ENCODE assay signal across 1 cellular context in the genomic region with DNA sequence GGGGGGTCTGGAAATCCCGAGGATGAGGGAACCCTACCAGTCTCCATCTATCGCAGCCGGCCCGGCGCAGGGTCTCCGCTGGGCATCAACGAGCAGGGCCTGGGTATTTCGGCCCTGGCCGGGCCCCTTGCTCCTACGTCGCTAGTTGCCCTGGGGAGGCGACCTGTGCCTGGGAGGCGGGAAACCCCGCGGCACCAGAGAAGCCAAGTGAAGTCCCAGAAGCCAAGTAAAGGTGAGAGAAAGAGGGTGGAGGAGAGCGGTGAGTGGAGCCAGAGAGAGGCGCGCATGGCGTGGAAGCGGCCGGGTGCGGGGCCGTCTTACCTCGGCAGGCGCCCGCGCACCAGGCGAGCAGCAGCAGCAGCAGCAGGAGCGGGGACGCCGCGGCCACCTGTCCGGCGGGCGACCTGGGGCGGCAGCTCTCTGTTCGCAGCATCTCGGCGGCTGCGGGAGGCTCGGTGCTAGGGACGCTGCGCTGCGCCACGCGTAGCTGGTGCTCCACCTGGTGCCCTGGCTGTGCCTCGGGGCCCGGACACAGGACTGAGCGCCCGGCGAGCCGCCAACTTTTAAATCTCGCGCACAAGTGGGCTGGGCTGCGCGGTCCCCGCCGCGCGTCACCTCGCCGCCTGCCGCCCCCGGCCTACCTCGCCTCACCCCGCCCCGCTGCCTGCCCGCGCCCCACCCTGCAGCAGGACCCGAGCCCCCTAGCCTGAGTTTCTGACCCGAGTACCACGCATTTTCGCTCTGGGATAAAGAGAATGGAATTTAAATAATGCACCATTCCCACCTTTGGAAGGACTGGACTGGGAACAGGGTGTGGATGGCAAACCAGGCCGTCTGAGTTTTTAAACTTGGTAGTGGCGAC.
TF ChIP-seq lines count a peak whose summit lies in the region.

A gene with protein sequence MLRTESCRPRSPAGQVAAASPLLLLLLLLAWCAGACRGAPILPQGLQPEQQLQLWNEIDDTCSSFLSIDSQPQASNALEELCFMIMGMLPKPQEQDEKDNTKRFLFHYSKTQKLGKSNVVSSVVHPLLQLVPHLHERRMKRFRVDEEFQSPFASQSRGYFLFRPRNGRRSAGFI (minus strand): TSS at position 539 of the 862 bp plus-strand sequence. CDS start 106 bp downstream, at position 433.

TF ChIP-seq in K562, 482 proteins besides CTCF, POLR2A, EP300 and RAD21 (continued from another document and continues in another):
- no peak for TF ChIP-seq ZNF764 (CRISPR knock-in tag; IDR thresholded peaks at IDR 0.05; ENCODE audit: low read depth)
- no peak for TF ChIP-seq HDAC2 (IDR thresholded peaks at IDR 0.05)
- TF ChIP-seq CBX5 (IDR thresholded peaks at IDR 0.05; ENCODE audit: borderline replicate concordance, low read depth), result peak; percentile 41; the same call in 1 of the 2 replicates
- TF ChIP-seq HMG20B (CRISPR knock-in tag; IDR thresholded peaks at IDR 0.05), result no peak
- TF ChIP-seq, protein P1, sequence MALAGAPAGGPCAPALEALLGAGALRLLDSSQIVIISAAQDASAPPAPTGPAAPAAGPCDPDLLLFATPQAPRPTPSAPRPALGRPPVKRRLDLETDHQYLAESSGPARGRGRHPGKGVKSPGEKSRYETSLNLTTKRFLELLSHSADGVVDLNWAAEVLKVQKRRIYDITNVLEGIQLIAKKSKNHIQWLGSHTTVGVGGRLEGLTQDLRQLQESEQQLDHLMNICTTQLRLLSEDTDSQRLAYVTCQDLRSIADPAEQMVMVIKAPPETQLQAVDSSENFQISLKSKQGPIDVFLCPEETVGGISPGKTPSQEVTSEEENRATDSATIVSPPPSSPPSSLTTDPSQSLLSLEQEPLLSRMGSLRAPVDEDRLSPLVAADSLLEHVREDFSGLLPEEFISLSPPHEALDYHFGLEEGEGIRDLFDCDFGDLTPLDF (CRISPR knock-in tag; IDR thresholded peaks at IDR 0.05), result no peak
- TF ChIP-seq ETV1 (tag; conservative IDR thresholded peaks at IDR 0.05; ENCODE audit: low read depth), result no peak
- TF ChIP-seq RBFOX2 (IDR thresholded peaks at IDR 0.05; ENCODE audit: low read depth, low read length), result peak; percentile 92
- TF ChIP-seq, protein P2, sequence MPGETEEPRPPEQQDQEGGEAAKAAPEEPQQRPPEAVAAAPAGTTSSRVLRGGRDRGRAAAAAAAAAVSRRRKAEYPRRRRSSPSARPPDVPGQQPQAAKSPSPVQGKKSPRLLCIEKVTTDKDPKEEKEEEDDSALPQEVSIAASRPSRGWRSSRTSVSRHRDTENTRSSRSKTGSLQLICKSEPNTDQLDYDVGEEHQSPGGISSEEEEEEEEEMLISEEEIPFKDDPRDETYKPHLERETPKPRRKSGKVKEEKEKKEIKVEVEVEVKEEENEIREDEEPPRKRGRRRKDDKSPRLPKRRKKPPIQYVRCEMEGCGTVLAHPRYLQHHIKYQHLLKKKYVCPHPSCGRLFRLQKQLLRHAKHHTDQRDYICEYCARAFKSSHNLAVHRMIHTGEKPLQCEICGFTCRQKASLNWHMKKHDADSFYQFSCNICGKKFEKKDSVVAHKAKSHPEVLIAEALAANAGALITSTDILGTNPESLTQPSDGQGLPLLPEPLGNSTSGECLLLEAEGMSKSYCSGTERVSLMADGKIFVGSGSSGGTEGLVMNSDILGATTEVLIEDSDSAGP (CRISPR knock-in tag; IDR thresholded peaks at IDR 0.05), result no peak
- TF ChIP-seq, protein P3, sequence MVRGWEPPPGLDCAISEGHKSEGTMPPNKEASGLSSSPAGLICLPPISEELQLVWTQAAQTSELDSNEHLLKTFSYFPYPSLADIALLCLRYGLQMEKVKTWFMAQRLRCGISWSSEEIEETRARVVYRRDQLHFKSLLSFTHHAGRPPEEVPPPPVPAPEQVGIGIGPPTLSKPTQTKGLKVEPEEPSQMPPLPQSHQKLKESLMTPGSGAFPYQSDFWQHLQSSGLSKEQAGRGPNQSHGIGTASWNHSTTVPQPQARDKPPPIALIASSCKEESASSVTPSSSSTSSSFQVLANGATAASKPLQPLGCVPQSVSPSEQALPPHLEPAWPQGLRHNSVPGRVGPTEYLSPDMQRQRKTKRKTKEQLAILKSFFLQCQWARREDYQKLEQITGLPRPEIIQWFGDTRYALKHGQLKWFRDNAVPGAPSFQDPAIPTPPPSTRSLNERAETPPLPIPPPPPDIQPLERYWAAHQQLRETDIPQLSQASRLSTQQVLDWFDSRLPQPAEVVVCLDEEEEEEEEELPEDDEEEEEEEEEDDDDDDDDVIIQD (CRISPR knock-in tag; IDR thresholded peaks at IDR 0.05), result no peak
- TF ChIP-seq, protein P4, sequence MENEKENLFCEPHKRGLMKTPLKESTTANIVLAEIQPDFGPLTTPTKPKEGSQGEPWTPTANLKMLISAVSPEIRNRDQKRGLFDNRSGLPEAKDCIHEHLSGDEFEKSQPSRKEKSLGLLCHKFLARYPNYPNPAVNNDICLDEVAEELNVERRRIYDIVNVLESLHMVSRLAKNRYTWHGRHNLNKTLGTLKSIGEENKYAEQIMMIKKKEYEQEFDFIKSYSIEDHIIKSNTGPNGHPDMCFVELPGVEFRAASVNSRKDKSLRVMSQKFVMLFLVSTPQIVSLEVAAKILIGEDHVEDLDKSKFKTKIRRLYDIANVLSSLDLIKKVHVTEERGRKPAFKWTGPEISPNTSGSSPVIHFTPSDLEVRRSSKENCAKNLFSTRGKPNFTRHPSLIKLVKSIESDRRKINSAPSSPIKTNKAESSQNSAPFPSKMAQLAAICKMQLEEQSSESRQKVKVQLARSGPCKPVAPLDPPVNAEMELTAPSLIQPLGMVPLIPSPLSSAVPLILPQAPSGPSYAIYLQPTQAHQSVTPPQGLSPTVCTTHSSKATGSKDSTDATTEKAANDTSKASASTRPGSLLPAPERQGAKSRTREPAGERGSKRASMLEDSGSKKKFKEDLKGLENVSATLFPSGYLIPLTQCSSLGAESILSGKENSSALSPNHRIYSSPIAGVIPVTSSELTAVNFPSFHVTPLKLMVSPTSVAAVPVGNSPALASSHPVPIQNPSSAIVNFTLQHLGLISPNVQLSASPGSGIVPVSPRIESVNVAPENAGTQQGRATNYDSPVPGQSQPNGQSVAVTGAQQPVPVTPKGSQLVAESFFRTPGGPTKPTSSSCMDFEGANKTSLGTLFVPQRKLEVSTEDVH (IDR thresholded peaks at IDR 0.05; ENCODE audit: low read depth, partially characterized antibody), result no peak
- TF ChIP-seq BRD4 (IDR thresholded peaks at IDR 0.05), result no peak
- TF ChIP-seq, protein P5, sequence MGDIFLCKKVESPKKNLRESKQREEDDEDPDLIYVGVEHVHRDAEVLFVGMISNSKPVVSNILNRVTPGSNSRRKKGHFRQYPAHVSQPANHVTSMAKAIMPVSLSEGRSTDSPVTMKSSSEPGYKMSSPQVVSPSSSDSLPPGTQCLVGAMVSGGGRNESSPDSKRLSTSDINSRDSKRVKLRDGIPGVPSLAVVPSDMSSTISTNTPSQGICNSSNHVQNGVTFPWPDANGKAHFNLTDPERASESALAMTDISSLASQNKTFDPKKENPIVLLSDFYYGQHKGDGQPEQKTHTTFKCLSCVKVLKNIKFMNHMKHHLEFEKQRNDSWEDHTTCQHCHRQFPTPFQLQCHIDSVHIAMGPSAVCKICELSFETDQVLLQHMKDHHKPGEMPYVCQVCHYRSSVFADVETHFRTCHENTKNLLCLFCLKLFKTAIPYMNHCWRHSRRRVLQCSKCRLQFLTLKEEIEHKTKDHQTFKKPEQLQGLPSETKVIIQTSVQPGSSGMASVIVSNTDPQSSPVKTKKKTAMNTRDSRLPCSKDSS (IDR thresholded peaks at IDR 0.05; ENCODE audit: low read depth, partially characterized antibody), result no peak
- TF ChIP-seq HOXB6 (CRISPR knock-in tag; IDR thresholded peaks at IDR 0.05; ENCODE audit: borderline replicate concordance), result no peak
- TF ChIP-seq ZNF212 (CRISPR knock-in tag; IDR thresholded peaks at IDR 0.05), result no peak
- peak; percentile 41; the same call in 1 of the 2 replicates for TF ChIP-seq JUND (IDR thresholded peaks at IDR 0.05; ENCODE audit: borderline replicate concordance, low read depth, low read length)
- TF ChIP-seq JUND (tag; IDR thresholded peaks at IDR 0.05; ENCODE audit: borderline replicate concordance, low read depth, low read length), result peak; percentile 11; the same call in 1 of the 3 replicates
- TF ChIP-seq SIX5 (IDR thresholded peaks at IDR 0.05; ENCODE audit: borderline replicate concordance in 1 of 2, insufficient read depth in 1 of 2, low read depth in 1 of 2, low read length in 2 of 2), result no peak
- peak; percentile 62 for TF ChIP-seq SUPT5H (IDR thresholded peaks at IDR 0.05)
- TF ChIP-seq NELFE (IDR thresholded peaks at IDR 0.05; ENCODE audit: insufficient read depth, insufficient read length), result peak; percentile 50
- TF ChIP-seq ZNF24 (IDR thresholded peaks at IDR 0.05), result no peak
- TF ChIP-seq, protein P6, sequence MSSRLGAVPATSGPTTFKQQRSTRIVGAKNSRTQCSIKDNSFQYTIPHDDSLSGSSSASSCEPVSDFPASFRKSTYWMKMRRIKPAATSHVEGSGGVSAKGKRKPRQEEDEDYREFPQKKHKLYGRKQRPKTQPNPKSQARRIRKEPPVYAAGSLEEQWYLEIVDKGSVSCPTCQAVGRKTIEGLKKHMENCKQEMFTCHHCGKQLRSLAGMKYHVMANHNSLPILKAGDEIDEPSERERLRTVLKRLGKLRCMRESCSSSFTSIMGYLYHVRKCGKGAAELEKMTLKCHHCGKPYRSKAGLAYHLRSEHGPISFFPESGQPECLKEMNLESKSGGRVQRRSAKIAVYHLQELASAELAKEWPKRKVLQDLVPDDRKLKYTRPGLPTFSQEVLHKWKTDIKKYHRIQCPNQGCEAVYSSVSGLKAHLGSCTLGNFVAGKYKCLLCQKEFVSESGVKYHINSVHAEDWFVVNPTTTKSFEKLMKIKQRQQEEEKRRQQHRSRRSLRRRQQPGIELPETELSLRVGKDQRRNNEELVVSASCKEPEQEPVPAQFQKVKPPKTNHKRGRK (tag; IDR thresholded peaks at IDR 0.05), result no peak
- no peak for TF ChIP-seq HEY1 (CRISPR knock-in tag; IDR thresholded peaks at IDR 0.05; ENCODE audit: borderline replicate concordance)
- no peak for TF ChIP-seq HDGF (IDR thresholded peaks at IDR 0.05)
- TF ChIP-seq, protein P7, sequence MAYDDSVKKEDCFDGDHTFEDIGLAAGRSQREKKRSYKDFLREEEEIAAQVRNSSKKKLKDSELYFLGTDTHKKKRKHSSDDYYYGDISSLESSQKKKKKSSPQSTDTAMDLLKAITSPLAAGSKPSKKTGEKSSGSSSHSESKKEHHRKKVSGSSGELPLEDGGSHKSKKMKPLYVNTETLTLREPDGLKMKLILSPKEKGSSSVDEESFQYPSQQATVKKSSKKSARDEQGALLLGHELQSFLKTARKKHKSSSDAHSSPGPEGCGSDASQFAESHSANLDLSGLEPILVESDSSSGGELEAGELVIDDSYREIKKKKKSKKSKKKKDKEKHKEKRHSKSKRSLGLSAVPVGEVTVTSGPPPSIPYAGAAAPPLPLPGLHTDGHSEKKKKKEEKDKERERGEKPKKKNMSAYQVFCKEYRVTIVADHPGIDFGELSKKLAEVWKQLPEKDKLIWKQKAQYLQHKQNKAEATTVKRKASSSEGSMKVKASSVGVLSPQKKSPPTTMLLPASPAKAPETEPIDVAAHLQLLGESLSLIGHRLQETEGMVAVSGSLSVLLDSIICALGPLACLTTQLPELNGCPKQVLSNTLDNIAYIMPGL (CRISPR knock-in tag; IDR thresholded peaks at IDR 0.05), result no peak; the same call in 1 of the 2 replicates
- TF ChIP-seq, protein P8, sequence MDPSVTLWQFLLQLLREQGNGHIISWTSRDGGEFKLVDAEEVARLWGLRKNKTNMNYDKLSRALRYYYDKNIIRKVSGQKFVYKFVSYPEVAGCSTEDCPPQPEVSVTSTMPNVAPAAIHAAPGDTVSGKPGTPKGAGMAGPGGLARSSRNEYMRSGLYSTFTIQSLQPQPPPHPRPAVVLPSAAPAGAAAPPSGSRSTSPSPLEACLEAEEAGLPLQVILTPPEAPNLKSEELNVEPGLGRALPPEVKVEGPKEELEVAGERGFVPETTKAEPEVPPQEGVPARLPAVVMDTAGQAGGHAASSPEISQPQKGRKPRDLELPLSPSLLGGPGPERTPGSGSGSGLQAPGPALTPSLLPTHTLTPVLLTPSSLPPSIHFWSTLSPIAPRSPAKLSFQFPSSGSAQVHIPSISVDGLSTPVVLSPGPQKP (CRISPR knock-in tag; IDR thresholded peaks at IDR 0.05), result 0 out of 2 replicates have a peak, but pooled peaks have one; percentile 51
- TF ChIP-seq NR2F6 (CRISPR knock-in tag; IDR thresholded peaks at IDR 0.05), result no peak
- TF ChIP-seq, protein P9, sequence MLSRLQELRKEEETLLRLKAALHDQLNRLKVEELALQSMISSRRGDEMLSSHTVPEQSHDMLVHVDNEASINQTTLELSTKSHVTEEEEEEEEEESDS (CRISPR knock-in tag; IDR thresholded peaks at IDR 0.05), result no peak
- TF ChIP-seq, protein P10, sequence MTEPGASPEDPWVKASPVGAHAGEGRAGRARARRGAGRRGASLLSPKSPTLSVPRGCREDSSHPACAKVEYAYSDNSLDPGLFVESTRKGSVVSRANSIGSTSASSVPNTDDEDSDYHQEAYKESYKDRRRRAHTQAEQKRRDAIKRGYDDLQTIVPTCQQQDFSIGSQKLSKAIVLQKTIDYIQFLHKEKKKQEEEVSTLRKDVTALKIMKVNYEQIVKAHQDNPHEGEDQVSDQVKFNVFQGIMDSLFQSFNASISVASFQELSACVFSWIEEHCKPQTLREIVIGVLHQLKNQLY (CRISPR knock-in tag; conservative IDR thresholded peaks at IDR 0.05), result no peak
- TF ChIP-seq GATAD2A (IDR thresholded peaks at IDR 0.05), result 0 out of 2 replicates have a peak, but pooled peaks have one; percentile 19
- no peak for TF ChIP-seq ZNF217 (CRISPR knock-in tag; IDR thresholded peaks at IDR 0.05)
- TF ChIP-seq, protein P11, sequence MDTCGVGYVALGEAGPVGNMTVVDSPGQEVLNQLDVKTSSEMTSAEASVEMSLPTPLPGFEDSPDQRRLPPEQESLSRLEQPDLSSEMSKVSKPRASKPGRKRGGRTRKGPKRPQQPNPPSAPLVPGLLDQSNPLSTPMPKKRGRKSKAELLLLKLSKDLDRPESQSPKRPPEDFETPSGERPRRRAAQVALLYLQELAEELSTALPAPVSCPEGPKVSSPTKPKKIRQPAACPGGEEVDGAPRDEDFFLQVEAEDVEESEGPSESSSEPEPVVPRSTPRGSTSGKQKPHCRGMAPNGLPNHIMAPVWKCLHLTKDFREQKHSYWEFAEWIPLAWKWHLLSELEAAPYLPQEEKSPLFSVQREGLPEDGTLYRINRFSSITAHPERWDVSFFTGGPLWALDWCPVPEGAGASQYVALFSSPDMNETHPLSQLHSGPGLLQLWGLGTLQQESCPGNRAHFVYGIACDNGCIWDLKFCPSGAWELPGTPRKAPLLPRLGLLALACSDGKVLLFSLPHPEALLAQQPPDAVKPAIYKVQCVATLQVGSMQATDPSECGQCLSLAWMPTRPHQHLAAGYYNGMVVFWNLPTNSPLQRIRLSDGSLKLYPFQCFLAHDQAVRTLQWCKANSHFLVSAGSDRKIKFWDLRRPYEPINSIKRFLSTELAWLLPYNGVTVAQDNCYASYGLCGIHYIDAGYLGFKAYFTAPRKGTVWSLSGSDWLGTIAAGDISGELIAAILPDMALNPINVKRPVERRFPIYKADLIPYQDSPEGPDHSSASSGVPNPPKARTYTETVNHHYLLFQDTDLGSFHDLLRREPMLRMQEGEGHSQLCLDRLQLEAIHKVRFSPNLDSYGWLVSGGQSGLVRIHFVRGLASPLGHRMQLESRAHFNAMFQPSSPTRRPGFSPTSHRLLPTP (IDR thresholded peaks at IDR 0.05; ENCODE audit: borderline replicate concordance, extremely low read depth, insufficient read length), result no peak
